In genomic region chr11:58524232-58525036, GRCh38 we compare ENCODE assay signal across 7 cellular contexts. TPM values are rescaled to one million over a fixed set of nuclear protein-coding genes. Genes with fewer than 3 reads are reported as not detected.
DNase-seq lines count a peak whose midpoint lies in the region; ATAC-seq and TF ChIP-seq lines count a peak whose summit lies in the region.

No MANE protein-coding gene starts in this region.

- H3K27me3 Mint-ChIP-seq in activated naive CD8-positive, alpha-beta T cell: no peaks in the 10 kb centered on the region

- H3K36me3 Mint-ChIP-seq in activated naive CD8-positive, alpha-beta T cell: peaks cover 20% of the 10 kb centered on the region

- peaks cover 0 to 29% (median 4%) of the 10 kb centered on the region in 12 donors for H3K4me1 ChIP-seq in heart left ventricle

- DNase-seq in GM04504 (ENCODE audit: low read depth) (peak; percentile 53), RKO (ENCODE audit: low spot score) (peak; percentile 85), heart left ventricle (peak in 4 of 5 donors; percentile 34 to 51 (median 48)), posterior vena cava (ENCODE audit: low spot score) (peak; percentile 84)

- WGBS in heart left ventricle, 4 donors: 28 to 35% (median 28%) methylated on average over 7 of the region's 7 CpGs

- H3K27ac ChIP-seq in heart left ventricle: peak overlapping the region in 1 of 12 donors; percentile 59

- intact Hi-C loops in heart left ventricle (cut with DNase I) (loop anchor here in 1 of 10 donors (10.0 kb wide), 1 partner anchor 1070 kb away; no protein-coding TSS in a partner anchor), posterior vena cava (cut with DNase I) (no loop called here)

- no peak for TF ChIP-seq EP300 in Ishikawa (IDR thresholded peaks at IDR 0.05; ENCODE audit: borderline replicate concordance)

- peak; percentile 65 to 83 (median 73) for TF ChIP-seq CTCF in heart left ventricle (IDR thresholded peaks at IDR 0.05)

- H3K9me3 Mint-ChIP-seq in activated naive CD8-positive, alpha-beta T cell (ENCODE audit: low read depth): no peaks in the 10 kb centered on the region

- peak overlapping the region; percentile 85 for H3K4me3 Mint-ChIP-seq in activated naive CD8-positive, alpha-beta T cell

- H3K4me3 ChIP-seq in heart left ventricle: peak overlapping the region in 4 of 12 donors; percentile 21 to 40 (median 22)

- peak overlapping the region; percentile 94 for H3K27ac Mint-ChIP-seq in activated naive CD8-positive, alpha-beta T cell

- H3K36me3 ChIP-seq in heart left ventricle: peaks cover 0 to 31% (median 19%) of the 10 kb centered on the region in 9 donors

- peaks cover 82% of the 10 kb centered on the region for H3K4me1 Mint-ChIP-seq in activated naive CD8-positive, alpha-beta T cell (ENCODE audit: low read depth)

- H3K27me3 ChIP-seq in heart left ventricle: no peaks in the 10 kb centered on the region

- H3K9me3 ChIP-seq in heart left ventricle: no peaks in the 10 kb centered on the region

- peak; percentile 68 for TF ChIP-seq RAD21 in Ishikawa (IDR thresholded peaks at IDR 0.05; ENCODE audit: low read depth)

- ATAC-seq in GM21825 (IDR thresholded peaks at IDR 0.05; ENCODE audit: unreplicated experiment): peak; percentile 52
- ATAC-seq in heart left ventricle: peak; percentile 51 to 87 (median 72)

- TF ChIP-seq POLR2A in heart left ventricle (IDR thresholded peaks at IDR 0.05): no peak

TF ChIP-seq in Ishikawa, 13 proteins besides CTCF, POLR2A, EP300 and RAD21:
- TF ChIP-seq REST (IDR thresholded peaks at IDR 0.05; ENCODE audit: low read depth) (no peak), FOXM1 (IDR thresholded peaks at IDR 0.05; ENCODE audit: borderline replicate concordance, low read depth) (no peak), TCF12 (IDR thresholded peaks at IDR 0.05; ENCODE audit: low read depth) (no peak), CREB1 (IDR thresholded peaks at IDR 0.05; ENCODE audit: low read depth) (no peak), MAX (IDR thresholded peaks at IDR 0.05) (no peak), TAF1 (IDR thresholded peaks at IDR 0.05; ENCODE audit: low read depth) (no peak), ZBTB7A (IDR thresholded peaks at IDR 0.05; ENCODE audit: low read depth) (no peak), USF1 (IDR thresholded peaks at IDR 0.05) (no peak), TEAD4 (IDR thresholded peaks at IDR 0.05) (no peak), EGR1 (IDR thresholded peaks at IDR 0.05) (no peak), NFIC (IDR thresholded peaks at IDR 0.05) (no peak), YY1 (IDR thresholded peaks at IDR 0.05; ENCODE audit: low read depth) (no peak)
TF ChIP-seq in Ishikawa: peak in this region for 0.

RNA-seq across cellular contexts. Expression of gene OR5B21, which starts 16.5 kb away (rescaled TPM):
- total RNA-seq in heart left ventricle (not detected), posterior vena cava (not detected)
- polyA plus RNA-seq in heart left ventricle: not detected

RNA-seq across cellular contexts. Expression of gene LPXN, which starts 51.2 kb away (rescaled TPM):
- 10 to 100 TPM in 1 of 9 donors, 1 to 10 TPM in 8; 2.6 to 19.8 (median 4.0) TPM for total RNA-seq in heart left ventricle
- polyA plus RNA-seq in heart left ventricle: 1 to 10 TPM; 1.8 to 2.8 TPM
- 10 to 100 TPM in 1 of 2 donors, 1 to 10 TPM in 1; 7.9 to 10.7 TPM for total RNA-seq in posterior vena cava

RNA-seq across cellular contexts. Expression of gene ZFP91, which starts 54.4 kb away (rescaled TPM):
- 10 to 100 TPM; 53.4 to 67.0 (median 60.7) TPM for total RNA-seq in heart left ventricle
- 10 to 100 TPM; 11.2 to 41.4 TPM for polyA plus RNA-seq in heart left ventricle
- total RNA-seq in posterior vena cava: 10 to 100 TPM; 48.8 to 60.6 TPM
